ENCODE assay signal across 2 cellular contexts in the genomic region with DNA sequence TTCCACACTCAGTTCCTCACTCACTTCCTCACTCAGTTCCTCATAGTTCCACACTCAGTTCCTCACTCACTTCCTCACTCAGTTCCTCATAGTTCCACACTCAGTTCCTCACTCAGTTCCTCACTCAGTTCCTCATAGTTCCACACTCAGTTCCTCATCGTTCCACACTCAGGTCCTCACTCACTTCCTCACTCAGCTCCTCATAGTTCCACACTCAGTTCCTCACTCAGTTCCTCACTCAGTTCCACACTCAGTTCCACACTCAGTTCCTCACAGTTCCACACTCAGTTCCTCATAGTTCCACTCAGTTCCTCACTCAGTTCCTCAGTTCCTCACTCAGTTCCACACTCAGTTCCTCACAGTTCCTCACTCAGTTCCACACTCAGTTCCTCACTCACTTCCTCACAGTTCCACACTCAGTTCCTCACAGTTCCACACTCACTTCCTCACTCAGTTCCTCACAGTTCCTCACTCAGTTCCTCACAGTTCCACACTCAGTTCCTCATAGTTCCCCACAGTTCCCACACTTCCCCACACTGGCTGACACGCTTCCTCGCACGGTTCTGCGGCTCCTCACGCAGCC. TPM values are rescaled to one million over a fixed set of nuclear protein-coding genes. Genes with fewer than 3 reads are reported as not detected.
"Had no signal": no experiment of that assay in that cellular context is flagged by ENCODE, and none has a peak within 500 bp of the region (broad histone marks: within the 10 kb centered on the region; RNA-seq: fewer than 3 reads in every experiment).

No MANE protein-coding gene starts in this region.

RNA-seq across cellular contexts. Expression of a gene that starts 40.7 kb away (rescaled TPM):
- total RNA-seq: HFFc6 had no signal
- polyA plus RNA-seq: IgD-negative memory B cell had no signal
